In genomic region chr9:16062542-16063240, GRCh38 we compare ENCODE assay signal across 12 cellular contexts.
DNase-seq lines count a peak whose midpoint lies in the region; ATAC-seq, FAIRE-seq and TF ChIP-seq lines count a peak whose summit lies in the region.
"Had no signal": no experiment of that assay in that cellular context is flagged by ENCODE, and none has a peak within 500 bp of the region (broad histone marks: within the 10 kb centered on the region; RNA-seq: fewer than 3 reads in every experiment).

No MANE protein-coding gene starts in this region.

- H3K27ac ChIP-seq in SK-N-SH (ENCODE audit: low read depth in 2 of 2, low read length in 1 of 2), result peak overlapping the region in 1 of 2 experiments; percentile 72; a peak in 2 of 4 replicates
- no peak overlapping the region for H3K27ac ChIP-seq in upper lobe of right lung

- ATAC-seq in SK-N-SH treated with all-trans-retinoic acid at 6 μM for 48 hours (no peak; the same call in 2 of the 3 replicates), upper lobe of right lung (no peak), HG02840 (IDR thresholded peaks at IDR 0.05; ENCODE audit: low FRiP score, unreplicated experiment) (no peak)

- peaks cover 20% of the 10 kb centered on the region for H3F3A ChIP-seq in SK-N-SH (replicated peaks; ENCODE audit: insufficient read depth)

- DNase-seq in SK-N-SH (no peak), NCI-H226 (peak; percentile 95), bronchial epithelial cell (ENCODE audit: low read depth) (peak; percentile 99), skeletal muscle cell (ENCODE audit: low read depth) (peak; percentile 96), upper lobe of right lung (no peak), NCI-H1092 (lab: John Stamatoyannopoulos, UW) (no peak)
- DNase-seq: GF-D8; H9; stimulated activated naive B cell treated with anti-CD40 and anti-IgM and Interleukin-4, amounts not matched to agents 10 μg/mL and 1 μg/mL and 100 μg/mL, for 72 hours had no signal

- no peak overlapping the region for H2AFZ ChIP-seq in SK-N-SH (ENCODE audit: low read depth)

- H3K4me2 ChIP-seq in SK-N-SH, result 0 out of 2 replicates have a peak overlapping the region, but pooled peaks have one; percentile 32

- H3K36me3 ChIP-seq in SK-N-SH (replicated peaks in 1 of 2; ENCODE audit: control insufficient read depth in 1 of 2, insufficient read depth in 2 of 2, low read length in 1 of 2) (no peaks in the 10 kb centered on the region), bronchial epithelial cell (ENCODE audit: control insufficient read depth, insufficient read depth, low read length) (no peaks in the 10 kb centered on the region), upper lobe of right lung (no peaks in the 10 kb centered on the region)

- TF ChIP-seq EP300 in SK-N-SH (IDR thresholded peaks at IDR 0.05; ENCODE audit: borderline replicate concordance in 1 of 2, low read depth in 1 of 2, low read length in 1 of 2), result peak in 1 of 2 experiments; percentile 68; a peak in 1 of 4 replicates

- H3K27me3 ChIP-seq in SK-N-SH (ENCODE audit: insufficient read depth), result no peaks in the 10 kb centered on the region
- H3K27me3 ChIP-seq in bronchial epithelial cell (ENCODE audit: control insufficient read depth, insufficient read depth, low read length), result no peaks in the 10 kb centered on the region
- no peaks in the 10 kb centered on the region for H3K27me3 ChIP-seq in upper lobe of right lung

- intact Hi-C loops in upper lobe of right lung (cut with DNase I), result no loop called here

- WGBS in SK-N-SH (ENCODE audit: low lambda C conversion rate), result 51% methylated on average over 9 of the region's 9 CpGs

- H3K79me2 ChIP-seq in SK-N-SH (ENCODE audit: insufficient read depth), result no peaks in the 10 kb centered on the region

- POLR2A ChIA-PET in SK-N-SH (lab: Yijun Ruan, JAX), result no interaction called here

- TF ChIP-seq CTCF in SK-N-SH (IDR thresholded peaks at IDR 0.05), result no peak
- TF ChIP-seq CTCF in bronchial epithelial cell (IDR thresholded peaks at IDR 0.05; ENCODE audit: insufficient read depth, low read length, severe bottlenecking), result no peak
- TF ChIP-seq CTCF in upper lobe of right lung (IDR thresholded peaks at IDR 0.05), result no peak

- H3K4me3 ChIP-seq in SK-N-SH (ENCODE audit: low read depth in 2 of 2, low read length in 1 of 2) (no peak overlapping the region), bronchial epithelial cell (ENCODE audit: low read depth, low read length) (no peak overlapping the region), skeletal muscle cell (ENCODE audit: low read depth, low read length) (no peak overlapping the region), upper lobe of right lung (no peak overlapping the region)

- no peak for TF ChIP-seq RAD21 in SK-N-SH (IDR thresholded peaks at IDR 0.05; ENCODE audit: low read length)

- no peaks in the 10 kb centered on the region for H3K9me3 ChIP-seq in SK-N-SH
- H3K9me3 ChIP-seq in upper lobe of right lung, result no peaks in the 10 kb centered on the region

- no peak overlapping the region; the same call in 1 of the 2 replicates for H3K9ac ChIP-seq in SK-N-SH

- FAIRE-seq in bronchial epithelial cell (lab: Jason Lieb, UNC), result peak; percentile 90
- FAIRE-seq: A204.1 had no signal

- H3K9me2 ChIP-seq in SK-N-SH, result no peaks in the 10 kb centered on the region

- H4K20me1 ChIP-seq in SK-N-SH (ENCODE audit: insufficient read depth), result no peaks in the 10 kb centered on the region

- H3K4me1 ChIP-seq in SK-N-SH (ENCODE audit: control insufficient read depth in 1 of 2, insufficient read depth in 2 of 2, low read depth in 1 of 2, low read length in 1 of 2) (peaks cover 0 to 12% of the 10 kb centered on the region in 2 experiments; a peak in 2 of 4 replicates), upper lobe of right lung (no peaks in the 10 kb centered on the region)

- CTCF ChIA-PET in SK-N-SH (lab: Yijun Ruan, JAX), result no interaction called here

TF ChIP-seq in SK-N-SH, 30 proteins besides CTCF, POLR2A, EP300 and RAD21:
- TF ChIP-seq NFIC (IDR thresholded peaks at IDR 0.05; ENCODE audit: borderline replicate concordance) (peak; percentile 66), FOXJ3 (CRISPR knock-in tag; IDR thresholded peaks at IDR 0.05) (no peak), TCF12 (IDR thresholded peaks at IDR 0.05) (peak; percentile 81), MXI1 (IDR thresholded peaks at IDR 0.05; ENCODE audit: low read depth, low read length) (no peak), TEAD4 (IDR thresholded peaks at IDR 0.05; ENCODE audit: borderline replicate concordance, insufficient read depth) (peak; percentile 32; the same call in 1 of the 2 replicates), MAX (IDR thresholded peaks at IDR 0.05; ENCODE audit: low read depth) (0 out of 2 replicates have a peak, but pooled peaks have one; percentile 23), TAF1 (IDR thresholded peaks at IDR 0.05; ENCODE audit: borderline replicate concordance, low read depth, low read length) (no peak), FOSL2 (IDR thresholded peaks at IDR 0.05; ENCODE audit: borderline replicate concordance, low read depth) (peak; percentile 90), JUND (IDR thresholded peaks at IDR 0.05) (peak; percentile 74), RXRA (IDR thresholded peaks at IDR 0.05; ENCODE audit: borderline replicate concordance, low read depth) (no peak), PBX3 (IDR thresholded peaks at IDR 0.05) (peak; percentile 73)

TF ChIP-seq in SK-N-SH treated with all-trans-retinoic acid at 6 μM for 48 hours, 23 proteins besides CTCF, POLR2A, EP300 and RAD21 (continues in another document):
- TF ChIP-seq TOX (CRISPR knock-in tag; IDR thresholded peaks at IDR 0.05; ENCODE audit: borderline replicate concordance) (no peak), ISL1 (CRISPR knock-in tag; IDR thresholded peaks at IDR 0.05) (no peak), ZFP30 (CRISPR knock-in tag; IDR thresholded peaks at IDR 0.05) (no peak), BACH2 (CRISPR knock-in tag; IDR thresholded peaks at IDR 0.05; ENCODE audit: borderline replicate concordance) (no peak), ZFP3 (CRISPR knock-in tag; IDR thresholded peaks at IDR 0.05) (no peak), CSRNP3 (CRISPR knock-in tag; IDR thresholded peaks at IDR 0.05) (no peak), ESRRG (CRISPR knock-in tag; IDR thresholded peaks at IDR 0.05) (no peak), TSHZ2 (CRISPR knock-in tag; IDR thresholded peaks at IDR 0.05) (no peak), ARNTL (CRISPR knock-in tag; IDR thresholded peaks at IDR 0.05; ENCODE audit: borderline replicate concordance, low read depth) (no peak), CSDC2 (CRISPR knock-in tag; IDR thresholded peaks at IDR 0.05) (no peak), OSR1 (CRISPR knock-in tag; IDR thresholded peaks at IDR 0.05) (no peak), TCF4 (CRISPR knock-in tag; IDR thresholded peaks at IDR 0.05; ENCODE audit: borderline replicate concordance) (no peak), CREB5 (CRISPR knock-in tag; IDR thresholded peaks at IDR 0.05; ENCODE audit: low read depth) (no peak), ZNF70 (CRISPR knock-in tag; IDR thresholded peaks at IDR 0.05) (no peak), GLIS3 (CRISPR knock-in tag; IDR thresholded peaks at IDR 0.05) (no peak)

Comparison
In these comparisons a context has a peak if more than half of its experiments do, and no peak if none do; other contexts are left out.
1. DNase-seq: peak in NCI-H226 (single experiment), bronchial epithelial cell (single experiment) and skeletal muscle cell (single experiment); none in SK-N-SH (single experiment), upper lobe of right lung (single experiment) and NCI-H1092 (single experiment).